Comparison of ENCODE assay signal across 1 cellular context in the genomic region with DNA sequence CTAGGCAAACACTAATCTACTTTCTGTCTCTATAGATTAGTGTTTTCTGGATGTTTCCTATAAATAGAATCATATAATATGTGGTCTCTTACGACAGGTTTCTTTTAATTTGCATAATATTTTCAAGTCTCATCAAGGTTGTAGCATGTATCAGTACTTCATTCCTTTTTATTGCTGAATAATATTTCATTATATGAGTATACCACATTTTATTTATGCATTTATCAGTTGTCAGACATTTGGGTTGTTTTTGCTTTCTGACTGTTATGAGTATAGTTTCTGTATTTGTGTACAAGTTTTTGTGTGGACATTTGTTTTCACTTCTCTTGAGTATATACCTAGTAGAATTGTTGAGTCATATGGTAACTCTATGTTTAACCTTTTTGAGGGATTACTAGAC.
TF ChIP-seq lines count a peak whose summit lies in the region.

No MANE protein-coding gene starts in this region.

TF ChIP-seq in GM12878, 131 proteins besides CTCF, POLR2A, EP300 and RAD21 (continued from another document):
- TF ChIP-seq, protein P1, sequence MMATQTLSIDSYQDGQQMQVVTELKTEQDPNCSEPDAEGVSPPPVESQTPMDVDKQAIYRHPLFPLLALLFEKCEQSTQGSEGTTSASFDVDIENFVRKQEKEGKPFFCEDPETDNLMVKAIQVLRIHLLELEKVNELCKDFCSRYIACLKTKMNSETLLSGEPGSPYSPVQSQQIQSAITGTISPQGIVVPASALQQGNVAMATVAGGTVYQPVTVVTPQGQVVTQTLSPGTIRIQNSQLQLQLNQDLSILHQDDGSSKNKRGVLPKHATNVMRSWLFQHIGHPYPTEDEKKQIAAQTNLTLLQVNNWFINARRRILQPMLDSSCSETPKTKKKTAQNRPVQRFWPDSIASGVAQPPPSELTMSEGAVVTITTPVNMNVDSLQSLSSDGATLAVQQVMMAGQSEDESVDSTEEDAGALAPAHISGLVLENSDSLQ (IDR thresholded peaks at IDR 0.05) = 0 out of 2 replicates have a peak, but pooled peaks have one; percentile 21
- no peak for TF ChIP-seq LARP7 (IDR thresholded peaks at IDR 0.05)
- no peak for TF ChIP-seq ATF7 (IDR thresholded peaks at IDR 0.05; ENCODE audit: low read depth)
TF ChIP-seq in GM12878: peak in this region for 4.
